23 cellular contexts compared by ENCODE assay signal in the genomic region with DNA sequence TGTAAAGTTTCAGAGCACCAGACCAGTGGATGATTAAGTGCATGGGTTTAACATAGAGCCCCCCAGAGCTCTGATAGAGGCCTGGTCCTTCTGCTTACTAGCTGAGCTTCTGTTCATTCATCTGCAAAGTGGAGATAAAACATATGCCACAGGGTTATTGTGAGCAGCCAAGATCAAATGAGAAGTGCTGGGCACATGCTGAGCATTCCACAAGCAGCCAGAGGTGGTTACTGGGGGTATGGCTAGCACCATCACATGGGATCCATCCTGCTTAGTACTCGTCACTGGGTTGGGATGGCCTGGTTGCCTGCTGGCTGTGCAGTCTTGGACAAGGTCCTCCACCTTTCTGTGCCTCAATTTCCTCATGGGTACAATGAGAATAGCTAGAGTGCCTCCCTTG.
"Had no signal": no experiment of that assay in that cellular context is flagged by ENCODE, and none has a peak within 500 bp of the region (broad histone marks: within the 10 kb centered on the region; RNA-seq: fewer than 3 reads in every experiment).

No MANE protein-coding gene starts in this region.

- H3K27ac Mint-ChIP-seq: activated naive CD4-positive, alpha-beta T cell treated with anti-CD3 and anti-CD28 coated beads for 36 hours; activated naive CD8-positive, alpha-beta T cell; T-helper 1 cell treated with Interleukin-12 subunit alpha and Interleukin-12 subunit beta and Interleukin-4 antibody, amounts not matched to agents 30 μg/mL and 1 μg/mL, for 36 hours; WTC11 had no signal

- H3K9me3 Mint-ChIP-seq: activated naive CD4-positive, alpha-beta T cell treated with anti-CD3 and anti-CD28 coated beads for 36 hours; activated T-cell treated with anti-CD3 and anti-CD28 coated beads, Interleukin-2, amount 50 U/mL, for 4 hours; central memory CD8-positive, alpha-beta T cell; T-helper 1 cell treated with Interleukin-12 subunit alpha and Interleukin-12 subunit beta and Interleukin-4 antibody, amounts not matched to agents 30 μg/mL and 1 μg/mL, for 36 hours; WTC11 had no signal

- FAIRE-seq: astrocyte, K562 had no signal

- H3K4me3 Mint-ChIP-seq: activated naive CD4-positive, alpha-beta T cell treated with anti-CD3 and anti-CD28 coated beads for 36 hours; activated naive CD8-positive, alpha-beta T cell; activated T-cell treated with anti-CD3 and anti-CD28 coated beads, Interleukin-2, amount 50 U/mL, for 4 hours; central memory CD8-positive, alpha-beta T cell; T-helper 1 cell treated with Interleukin-12 subunit alpha and Interleukin-12 subunit beta and Interleukin-4 antibody, amounts not matched to agents 30 μg/mL and 1 μg/mL, for 36 hours; WTC11 had no signal

- H3K4me3 ChIP-seq: K562 had no signal

- DNase-seq: activated CD4-positive, alpha-beta T cell treated with anti-CD3 and anti-CD28 coated beads for 48 hours; activated CD4-positive, alpha-beta T cell treated with anti-CD3 and anti-CD28 coated beads, Interleukin-2, amount 50 U/mL, for 48 hours; activated CD4-positive, CD25-positive, alpha-beta regulatory T cell treated with anti-CD3 and anti-CD28 coated beads, Interleukin-2, amount 50 U/mL, for 72 hours; activated CD8-positive, alpha-beta memory T cell treated with anti-CD3 and anti-CD28 coated beads for 24 hours; activated effector memory CD4-positive, alpha-beta T cell treated with anti-CD3 and anti-CD28 coated beads, Interleukin-2, amount 50 U/mL, for 16 hours; activated naive CD4-positive, alpha-beta T cell treated with anti-CD3 and anti-CD28 coated beads for 36 hours; activated T-cell treated with anti-CD3 and anti-CD28 coated beads, Interleukin-2, amount 50 U/mL, for 4 hours; Karpas-422; MM.1S; NCI-H1105; NCI-H1436; NCI-H187 treated with DMSO at 0.1 percent for 48 hours; NCI-H2081 treated with DMSO at 0.1 percent for 48 hours; NCI-H510A treated with DMSO at 0.1 percent for 48 hours; NCI-H748 treated with DMSO at 0.1 percent for 48 hours; RPMI8226 had no signal

- H3K36me3 Mint-ChIP-seq: activated naive CD8-positive, alpha-beta T cell; brain; WTC11 had no signal
